ENCODE assay signal across 8 cellular contexts in the genomic region with DNA sequence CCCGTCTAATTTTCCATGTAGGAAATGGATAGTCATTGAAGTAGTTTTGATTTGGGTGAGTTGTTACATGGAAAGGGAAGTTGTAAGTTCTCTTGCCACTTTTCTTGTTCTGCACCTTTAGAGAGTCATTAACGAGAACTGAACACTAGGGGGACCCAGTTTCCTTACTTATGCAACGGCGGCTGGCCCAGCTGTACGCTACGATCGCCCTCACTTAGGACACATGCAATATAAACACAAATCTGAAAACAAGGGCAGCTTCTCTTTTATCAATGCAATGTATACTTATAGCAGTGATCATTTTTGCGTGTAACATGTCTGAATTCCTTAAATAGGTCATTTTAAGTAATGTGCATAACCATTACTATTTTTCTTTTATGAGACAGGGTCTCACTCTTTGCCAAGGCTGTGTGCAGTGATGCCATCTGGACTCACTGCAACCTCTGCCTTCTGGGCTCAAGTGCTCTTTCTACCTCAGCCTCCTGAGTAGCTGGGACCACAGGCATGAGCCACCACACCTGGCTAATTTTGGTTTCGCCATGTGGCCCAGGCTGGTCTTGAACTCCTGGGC. TPM values are rescaled to one million over a fixed set of nuclear protein-coding genes. Genes with fewer than 3 reads are reported as not detected.
DNase-seq lines count a peak whose midpoint lies in the region; ATAC-seq, FAIRE-seq and TF ChIP-seq lines count a peak whose summit lies in the region.
"Not testable (repeated sequence)": the region's sequence is repeated elsewhere in the genome, so short reads cannot be mapped to it uniquely, and the experiment has no call there.

No MANE protein-coding gene starts in this region.

- H3K9ac ChIP-seq in GM12878 (ENCODE audit: control insufficient read depth, insufficient read depth, low read length); neural cell (ENCODE audit: low read length): not testable (repeated sequence)

- not testable (repeated sequence) for TF ChIP-seq POLR2A in GM12878 (IDR thresholded peaks at IDR 0.05; ENCODE audit: low read depth, low read length)

- intact Hi-C loops in GM12878 (cut with micrococcal nuclease; ENCODE audit: unreplicated experiment): loop anchor here (1.0 kb wide), 3 partner anchors 136 to 200 kb away; no protein-coding TSS in a partner anchor
- intact Hi-C loops in Right ventricle myocardium inferior (cut with DNase I): loop anchor here (2.0 to 10.0 kb wide), 4 partner anchors 136 to 502 kb away; no protein-coding TSS in a partner anchor
- intact Hi-C loops in aorta (cut with DNase I): loop anchor here (5.0 to 10.0 kb wide), 5 partner anchors 134 to 502 kb away; no protein-coding TSS in a partner anchor

- not testable (repeated sequence) for H3K27ac ChIP-seq in RWPE2 (ENCODE audit: poor library complexity, severe bottlenecking); GM12878 (ENCODE audit: control insufficient read depth, insufficient read depth); neural cell (ENCODE audit: low read length); aorta (ENCODE audit: low read depth in 1 of 2, low read length in 2 of 2)

- H3K9me2 ChIP-seq in neural cell (ENCODE audit: insufficient read depth, low read length): not testable (repeated sequence)

- not testable (repeated sequence) for H3K4me3 ChIP-seq in RWPE2 (ENCODE audit: severe bottlenecking); GM12878; neural cell (ENCODE audit: low read length); aorta (ENCODE audit: low read length in 2 of 2)

- not testable (repeated sequence) for H3K4me2 ChIP-seq in GM12878 (ENCODE audit: control insufficient read depth, insufficient read depth); neural cell (ENCODE audit: low read length)

- not testable (repeated sequence) for BruUV-seq in GM12878 (replicated peaks; lab: Mats Ljungman, UMichigan)

- RAD21 ChIA-PET in GM12878 (lab: Charles Lee; ENCODE audit: unreplicated experiment): interaction anchor here (1.0 to 4.9 kb wide), 10 partner anchors 14 to 205 kb away, joined by 3 to 35 read pairs (median 10); no protein-coding TSS in a partner anchor

- H3K79me2 ChIP-seq in GM12878 (ENCODE audit: control insufficient read depth, insufficient read depth, low read length); neural cell (replicated peaks; ENCODE audit: insufficient read depth, low read length): not testable (repeated sequence)

- not testable (repeated sequence) for H3F3A ChIP-seq in neural cell (ENCODE audit: insufficient read depth, low read length, poor library complexity, severe bottlenecking)

- POLR2A ChIA-PET in GM12878 (lab: Charles Lee): interaction anchor here (0.5 to 1.6 kb wide), 4 partner anchors 24 to 198 kb away, joined by 3 to 6 read pairs (median 4); a partner anchor contains a TSS

- WGBS in GM12878 (ENCODE audit: insufficient coverage, insufficient replicate concordance, low lambda C conversion rate, missing lambda C conversion rate): 12% methylated on average over 9 of the region's 9 CpGs
- 10 to 11% methylated on average over 9 of the region's 9 CpGs for WGBS in aorta, 2 donors

- H3K36me3 ChIP-seq in RWPE2 (ENCODE audit: low read depth); GM12878 (ENCODE audit: control insufficient read depth in 2 of 2, insufficient read depth in 2 of 2, low read length in 1 of 2); neural cell (ENCODE audit: insufficient read depth, low read length); aorta (ENCODE audit: control insufficient read depth in 1 of 2, insufficient read depth in 2 of 2, low read length in 1 of 2): not testable (repeated sequence)

- TF ChIP-seq CTCF in RWPE2 (IDR thresholded peaks at IDR 0.05; ENCODE audit: poor library complexity, severe bottlenecking) (peak; percentile 61), GM12878 (IDR thresholded peaks at IDR 0.05 in 2 of 3, conservative IDR thresholded peaks at IDR 0.05 in 1 of 3; ENCODE audit: control insufficient read depth in 2 of 3, extremely low read depth in 1 of 3, insufficient read depth in 1 of 3, low read depth in 3 of 3, low read length in 3 of 3) (peak; percentile 39 to 54 (median 45); a peak in 5 of 6 replicates), neural cell (IDR thresholded peaks at IDR 0.05; ENCODE audit: poor library complexity, severe bottlenecking) (peak; percentile 60)

- peak; percentile 13 for DNase-seq in GF-D8 (lab: John Stamatoyannopoulos, UW)
- peak; percentile 38 for DNase-seq in NCI-H1105 treated with DMSO at 0.1 percent for 48 hours (lab: John Stamatoyannopoulos, UW)
- not testable (repeated sequence) for DNase-seq in RWPE2 (ENCODE audit: low spot score); GM12878 (ENCODE audit: low read depth, low spot score); Right ventricle myocardium inferior (ENCODE audit: missing footprints); aorta

- in situ Hi-C loops in GM12878 (cut with MboI): loop anchor here (5.0 to 10.0 kb wide), 3 partner anchors 172 to 502 kb away; a partner anchor contains a TSS

- SMC1A ChIA-PET in GM12878 (lab: Charles Lee; ENCODE audit: uncharacterized antibody, unreplicated experiment): interaction anchor here (0.6 to 9.7 kb wide), 13 partner anchors 25 to 235 kb away, joined by 3 to 163 read pairs (median 8); a partner anchor contains a TSS

- H3K27me3 ChIP-seq in RWPE2 (ENCODE audit: insufficient read depth, poor library complexity, severe bottlenecking); GM12878 (replicated peaks in 1 of 2; ENCODE audit: control insufficient read depth in 2 of 2, insufficient read depth in 2 of 2, low read length in 1 of 2); neural cell (ENCODE audit: insufficient read depth, low read depth, low read length); aorta (ENCODE audit: control insufficient read depth in 1 of 2, insufficient read depth in 2 of 2, low read length in 1 of 2): not testable (repeated sequence)

- CTCF ChIA-PET in GM12878 (lab: Yijun Ruan, JAX): interaction anchor here (0.6 to 9.8 kb wide), 19 partner anchors 12 to 440 kb away, joined by 3 to 119 read pairs (median 4); a partner anchor contains a TSS

- not testable (repeated sequence) for H4K20me1 ChIP-seq in GM12878 (ENCODE audit: control insufficient read depth, insufficient read depth); neural cell (ENCODE audit: insufficient read depth)

- not testable (repeated sequence) for TF ChIP-seq EP300 in GM12878 (IDR thresholded peaks at IDR 0.05; ENCODE audit: borderline replicate concordance in 1 of 2, control insufficient read depth in 1 of 2, low read depth in 2 of 2, low read length in 2 of 2); neural cell (conservative IDR thresholded peaks at IDR 0.05; ENCODE audit: poor library complexity, severe bottlenecking)

- not testable (repeated sequence) for H2AFZ ChIP-seq in GM12878 (ENCODE audit: control insufficient read depth, low read depth, low read length); neural cell (ENCODE audit: low read depth, low read length)

- ATAC-seq in HG02642 (IDR thresholded peaks at IDR 0.05; ENCODE audit: poor library complexity, unreplicated experiment) (peak; percentile 41), RWPE2 (ENCODE audit: low read depth) (peak; percentile 84), GM12878 (peak; percentile 69), Right ventricle myocardium inferior (peak; percentile 86), aorta (ENCODE audit: low FRiP score) (peak; percentile 93)

- peak; percentile 57 for TF ChIP-seq RAD21 in GM12878 (IDR thresholded peaks at IDR 0.05; ENCODE audit: insufficient read depth, low read depth, low read length)
- peak; percentile 58 for TF ChIP-seq RAD21 in neural cell (conservative IDR thresholded peaks at IDR 0.05)

- H3K9me3 ChIP-seq in RWPE2 (ENCODE audit: severe bottlenecking); GM12878 (replicated peaks; ENCODE audit: control insufficient read depth, insufficient read depth, low read length); neural cell (ENCODE audit: low read length); aorta (ENCODE audit: control insufficient read depth, low read length): not testable (repeated sequence)

- peak; percentile 99 for FAIRE-seq in GM12878 (lab: Jason Lieb, UNC)

- not testable (repeated sequence) for H3K4me1 ChIP-seq in RWPE2 (ENCODE audit: insufficient read depth, poor library complexity, severe bottlenecking); GM12878 (ENCODE audit: control insufficient read depth, insufficient read depth, low read length); aorta (ENCODE audit: control insufficient read depth in 1 of 2, insufficient read depth in 2 of 2, low read length in 2 of 2)

RNA-seq across cellular contexts. Expression of a gene that starts 15.4 kb away (rescaled TPM):
- total RNA-seq in GM12878 (2013; cell fraction: nucleolus; rRNA removed): 37.2 and 37.7 TPM in 2 replicates
- total RNA-seq in GM12878 (2014; rRNA removed): 85.7 and 95.9 TPM in 2 replicates
- total RNA-seq in GM12878 (2014; rRNA removed; fragmentation: Illumina TruSeq; extraction: Trizol): 101 and 104 TPM in 2 replicates
- 80.4 and 87.7 TPM in 2 replicates for total RNA-seq in GM12878 (2021)
- polyA plus RNA-seq in GM12878 (2011; ENCODE audit: low read depth): 62.4 TPM
- polyA plus RNA-seq in GM12878 (2011; rRNA removed): 125 and 185 TPM in 2 replicates
- polyA plus RNA-seq in GM12878 (2011; cell fraction: cytosol; rRNA removed): 70.6 and 83.1 TPM in 2 replicates
- polyA plus RNA-seq in GM12878 (2011; cell fraction: nucleus; rRNA removed): 64.0 and 81.7 TPM in 2 replicates
- 65.3 and 84.1 TPM in 2 replicates for polyA plus RNA-seq in GM12878 (2012)
- 169 and 200 TPM in 2 replicates for polyA plus RNA-seq in GM12878 (2014; fragmentation: Illumina TruSeq; extraction: Trizol)
- polyA plus RNA-seq in GM12878 (2014; fragmentation: Nextera tagmentation; extraction: Ambion mirVana): 100 to 1,000 TPM; 127 to 135 TPM
- 67.4 and 79.1 TPM in 2 replicates for polyA plus RNA-seq in GM12878 (2014; rRNA removed)
- 100 to 1,000 TPM; 182 to 189 TPM for polyA plus RNA-seq in GM12878 (2016; fragmentation: Nextera tagmentation; extraction: Ambion mirVana)
- polyA minus RNA-seq in GM12878 (2011; rRNA and poly(A)+ RNA removed): 40.2 and 51.5 TPM in 2 replicates
- 12.5 and 15.9 TPM in 2 replicates for polyA minus RNA-seq in GM12878 (2011; cell fraction: cytosol; rRNA and poly(A)+ RNA removed)
- polyA minus RNA-seq in GM12878 (2011; cell fraction: nucleus; rRNA and poly(A)+ RNA removed): 20.1 and 27.3 TPM in 2 replicates
- total RNA-seq in Right ventricle myocardium inferior: 89.8 TPM
- 131 and 158 TPM in 2 replicates for polyA plus RNA-seq in neural cell
- 71.5 and 80.3 TPM in 2 replicates for polyA minus RNA-seq in neural cell
- total RNA-seq in aorta: 10 to 100 TPM; 32.4 to 47.9 TPM
- polyA plus RNA-seq in aorta: 10 to 100 TPM; 51.5 to 75.3 TPM

RNA-seq across cellular contexts. Expression of a gene that starts 27.7 kb away (rescaled TPM):
- total RNA-seq in GM12878 (2013; cell fraction: nucleolus; rRNA removed): 2.8 and 3.9 TPM in 2 replicates
- 7.5 TPM in 2 replicates for total RNA-seq in GM12878 (2014; rRNA removed)
- 7.7 and 8.0 TPM in 2 replicates for total RNA-seq in GM12878 (2014; rRNA removed; fragmentation: Illumina TruSeq; extraction: Trizol)
- total RNA-seq in GM12878 (2021): 7.6 and 8.1 TPM in 2 replicates
- 3.0 TPM for polyA plus RNA-seq in GM12878 (2011; ENCODE audit: low read depth)
- 5.5 and 6.8 TPM in 2 replicates for polyA plus RNA-seq in GM12878 (2011; rRNA removed)
- 4.1 and 4.7 TPM in 2 replicates for polyA plus RNA-seq in GM12878 (2011; cell fraction: cytosol; rRNA removed)
- polyA plus RNA-seq in GM12878 (2011; cell fraction: nucleus; rRNA removed): 3.5 and 4.5 TPM in 2 replicates
- polyA plus RNA-seq in GM12878 (2012): 3.0 and 4.4 TPM in 2 replicates
- 8.8 and 8.9 TPM in 2 replicates for polyA plus RNA-seq in GM12878 (2014; fragmentation: Illumina TruSeq; extraction: Trizol)
- polyA plus RNA-seq in GM12878 (2014; fragmentation: Nextera tagmentation; extraction: Ambion mirVana): 1 to 10 TPM; 2.4 to 2.9 TPM
- 5.8 and 6.6 TPM in 2 replicates for polyA plus RNA-seq in GM12878 (2014; rRNA removed)
- polyA plus RNA-seq in GM12878 (2016; fragmentation: Nextera tagmentation; extraction: Ambion mirVana): 1 to 10 TPM; 4.1 to 5.3 TPM
- polyA minus RNA-seq in GM12878 (2011; rRNA and poly(A)+ RNA removed): 10.6 and 12.1 TPM in 2 replicates
- polyA minus RNA-seq in GM12878 (2011; cell fraction: cytosol; rRNA and poly(A)+ RNA removed): 3.9 and 5.3 TPM in 2 replicates
- 1.7 and 3.3 TPM in 2 replicates for polyA minus RNA-seq in GM12878 (2011; cell fraction: nucleus; rRNA and poly(A)+ RNA removed)
- 0.16 TPM for total RNA-seq in Right ventricle myocardium inferior
- polyA plus RNA-seq in neural cell: 15.6 and 17.6 TPM in 2 replicates
- 42.4 and 44.6 TPM in 2 replicates for polyA minus RNA-seq in neural cell
- 1 to 10 TPM in 1 of 2 donors, under 1 TPM in 1; 0.51 to 5.4 TPM for total RNA-seq in aorta
- polyA plus RNA-seq in aorta: under 1 TPM in 1 of 2 donors, not detected in 1; 0.38 TPM

RNA-seq across cellular contexts. Expression of a gene that starts 28.1 kb away (rescaled TPM):
- total RNA-seq in GM12878 (2013; cell fraction: nucleolus; rRNA removed): 68.9 and 84.0 TPM in 2 replicates
- total RNA-seq in GM12878 (2014; rRNA removed) (6.6 and 10.4 TPM in 2 replicates), GM12878 (2014; rRNA removed; fragmentation: Illumina TruSeq; extraction: Trizol) (9.2 and 9.8 TPM in 2 replicates), GM12878 (2021) (7.7 and 9.0 TPM in 2 replicates), Right ventricle myocardium inferior (2.2 TPM), aorta (1 to 10 TPM; 3.8 to 5.4 TPM)
- 7.1 TPM for polyA plus RNA-seq in GM12878 (2011; ENCODE audit: low read depth)
- polyA plus RNA-seq in GM12878 (2011; rRNA removed) (7.5 and 9.3 TPM in 2 replicates), GM12878 (2014; fragmentation: Illumina TruSeq; extraction: Trizol) (13.5 and 16.6 TPM in 2 replicates), GM12878 (2014; fragmentation: Nextera tagmentation; extraction: Ambion mirVana) (1 to 10 TPM; 2.9 to 3.2 TPM), GM12878 (2014; rRNA removed) (6.8 and 7.4 TPM in 2 replicates), GM12878 (2016; fragmentation: Nextera tagmentation; extraction: Ambion mirVana) (1 to 10 TPM; 8.3 to 9.2 TPM), neural cell (11.3 and 16.9 TPM in 2 replicates), aorta (1 to 10 TPM in 1 of 2 donors, under 1 TPM in 1; 0.88 to 7.1 TPM)
- polyA plus RNA-seq in GM12878 (2011; cell fraction: cytosol; rRNA removed): 5.9 and 6.5 TPM in 2 replicates
- polyA plus RNA-seq in GM12878 (2011; cell fraction: nucleus; rRNA removed): 13.2 and 15.0 TPM in 2 replicates
- 5.2 and 5.9 TPM in 2 replicates for polyA plus RNA-seq in GM12878 (2012)
- polyA minus RNA-seq in GM12878 (2011; rRNA and poly(A)+ RNA removed): 12.7 and 14.7 TPM in 2 replicates
- polyA minus RNA-seq in GM12878 (2011; cell fraction: cytosol; rRNA and poly(A)+ RNA removed): 2.7 and 4.0 TPM in 2 replicates
- polyA minus RNA-seq in GM12878 (2011; cell fraction: nucleus; rRNA and poly(A)+ RNA removed): 9.7 and 11.2 TPM in 2 replicates
- 31.9 and 56.6 TPM in 2 replicates for polyA minus RNA-seq in neural cell

Comparison
In these comparisons a context has a peak if more than half of its experiments do, and no peak if none do; other contexts are left out.
1. ATAC-seq: peak in every context shown above with its lines; median percentile 93 in aorta; 86 in Right ventricle myocardium inferior; 84 in RWPE2; 69 in GM12878; 41 in HG02642.